Comparison of ENCODE assay signal across 9 cellular contexts in genomic region chr13:49649244-49649962, GRCh38. TPM values are rescaled to one million over a fixed set of nuclear protein-coding genes. Genes with fewer than 3 reads are reported as not detected.
A peak's percentile ranks its signal among the peaks of the same experiment; 100 is the strongest.
DNase-seq lines count a peak whose midpoint lies in the region; ATAC-seq, FAIRE-seq and TF ChIP-seq lines count a peak whose summit lies in the region.
"Had no signal": no experiment of that assay in that cellular context is flagged by ENCODE, and none has a peak within 500 bp of the region (broad histone marks: within the 10 kb centered on the region; RNA-seq: fewer than 3 reads in every experiment).

No MANE protein-coding gene starts in this region.

- H3K4me3 ChIP-seq in A673 (ENCODE audit: low read depth, low read length, poor library complexity, severe bottlenecking) (no peak overlapping the region), astrocyte of the cerebellum (ENCODE audit: low read depth, low read length) (no peak overlapping the region), colonic mucosa (no peak overlapping the region)
- H3K4me3 ChIP-seq in CD8-positive, alpha-beta T cell (ENCODE audit: low read depth, low read length): no peak overlapping the region
- H3K4me3 ChIP-seq: mucosa of descending colon had no signal

- no peak overlapping the region for H3K4me3 Mint-ChIP-seq in CD8-positive, alpha-beta T cell

- peaks cover 9% of the 10 kb centered on the region for H3K4me1 Mint-ChIP-seq in CD8-positive, alpha-beta T cell (ENCODE audit: low read depth)

- H3K27ac ChIP-seq in A673 (ENCODE audit: low read depth, low read length, poor library complexity, severe bottlenecking) (no peak overlapping the region), colonic mucosa (no peak overlapping the region)
- no peak overlapping the region for H3K27ac ChIP-seq in CD8-positive, alpha-beta T cell (ENCODE audit: low read depth, low read length)

- no peak for FAIRE-seq in HTR-8/SVneo (lab: Jason Lieb, UNC)

- CTCF ChIA-PET in A673 (lab: Charles Lee): no interaction called here
- CTCF ChIA-PET in CD8-positive, alpha-beta T cell (lab: Charles Lee): no interaction called here

- intact Hi-C loops in A673 (cut with micrococcal nuclease; ENCODE audit: unreplicated experiment): no loop called here
- intact Hi-C loops in colonic mucosa (cut with DNase I): no loop called here
- intact Hi-C loops in CD8-positive, alpha-beta T cell (cut with DNase I, micrococcal nuclease): no loop called here

- TF ChIP-seq CTCF in A673 (conservative IDR thresholded peaks at IDR 0.05; ENCODE audit: low read depth, low read length) (peak; percentile 52), astrocyte of the cerebellum (IDR thresholded peaks at IDR 0.05; ENCODE audit: low read depth, low read length, missing control alignments) (peak; percentile 61), colonic mucosa (IDR thresholded peaks at IDR 0.05) (no peak)
- no peak for TF ChIP-seq CTCF in CD8-positive, alpha-beta T cell (IDR thresholded peaks at IDR 0.05)

- H3K4me1 ChIP-seq in A673 (ENCODE audit: insufficient read depth, low read length, poor library complexity, severe bottlenecking) (no peaks in the 10 kb centered on the region), colonic mucosa (no peaks in the 10 kb centered on the region)
- peaks cover 4% of the 10 kb centered on the region for H3K4me1 ChIP-seq in CD8-positive, alpha-beta T cell (ENCODE audit: insufficient read depth, low read length)

- no peak overlapping the region for H3K27ac Mint-ChIP-seq in CD8-positive, alpha-beta T cell

- no peaks in the 10 kb centered on the region for H3K27me3 Mint-ChIP-seq in CD8-positive, alpha-beta T cell (ENCODE audit: low read depth)

- BruUV-seq in A673 (replicated peaks; lab: Mats Ljungman, UMichigan): no TSS peak

- POLR2A ChIA-PET in A673 (lab: Charles Lee; ENCODE audit: low non-redundant PET): no interaction called here
- POLR2A ChIA-PET in CD8-positive, alpha-beta T cell (lab: Charles Lee): no interaction called here

- no peak for ATAC-seq in CD8-positive, alpha-beta T cell
- ATAC-seq: mucosa of descending colon had no signal

- no peaks in the 10 kb centered on the region for H3K36me3 ChIP-seq in A673 (ENCODE audit: insufficient read depth, low read length, poor library complexity, severe bottlenecking)
- no peaks in the 10 kb centered on the region for H3K36me3 ChIP-seq in colonic mucosa
- H3K36me3 ChIP-seq in CD8-positive, alpha-beta T cell (ENCODE audit: insufficient read depth, low read length): no peaks in the 10 kb centered on the region

- H3K9me3 Mint-ChIP-seq in CD8-positive, alpha-beta T cell: no peaks in the 10 kb centered on the region

- H3K9ac ChIP-seq in colonic mucosa (ENCODE audit: low read depth in 2 of 2, low read length in 2 of 2): no peak overlapping the region

- H3K9me3 ChIP-seq in A673 (ENCODE audit: low read depth, low read length, poor library complexity, severe bottlenecking) (no peaks in the 10 kb centered on the region), colonic mucosa (no peaks in the 10 kb centered on the region)
- no peaks in the 10 kb centered on the region for H3K9me3 ChIP-seq in CD8-positive, alpha-beta T cell (ENCODE audit: low read length)
- H3K9me3 ChIP-seq: mucosa of descending colon had no signal

- H3K27me3 ChIP-seq in A673 (replicated peaks; ENCODE audit: insufficient read depth, low read depth, low read length, poor library complexity): no peaks in the 10 kb centered on the region
- H3K27me3 ChIP-seq in colonic mucosa: no peaks in the 10 kb centered on the region
- H3K27me3 ChIP-seq in CD8-positive, alpha-beta T cell (ENCODE audit: insufficient read depth, low read length): no peaks in the 10 kb centered on the region

- H3K36me3 Mint-ChIP-seq in CD8-positive, alpha-beta T cell: no peaks in the 10 kb centered on the region

- peak; percentile 28 for DNase-seq in A673 (ENCODE audit: low spot score)
- peak; percentile 14 for DNase-seq in HTR-8/SVneo (ENCODE audit: insufficient read length, low spot score)
- no peak for DNase-seq in astrocyte of the cerebellum (ENCODE audit: low read depth)
- DNase-seq in kidney glomerular epithelial cell (lab: John Stamatoyannopoulos, UW): peak; percentile 3
- DNase-seq in colonic mucosa: no peak
- no peak for DNase-seq in CD8-positive, alpha-beta T cell
- no peak for DNase-seq in superior temporal gyrus (ENCODE audit: extremely low spot score)
- no peak for DNase-seq in SKM-1 (lab: John Stamatoyannopoulos, UW; ENCODE audit: unreplicated experiment)
- DNase-seq: mucosa of descending colon had no signal

- in situ Hi-C loops in astrocyte of the cerebellum (cut with HindIII; ENCODE audit: low sequenced_read_pairs): no loop called here

RNA-seq across cellular contexts. Expression of gene ARL11, which starts 21.1 kb away (rescaled TPM):
- total RNA-seq in A673 (2021) (not detected in 2 replicates), colonic mucosa (1 to 10 TPM in 1 of 2 donors, under 1 TPM in 1; 0.84 to 2.3 TPM)
- total RNA-seq in CD8-positive, alpha-beta T cell: 1 to 10 TPM in 1 of 2 experiments, under 1 TPM in 1; 0.08 to 1.0 TPM

RNA-seq across cellular contexts. Expression of gene EBPL, which starts 41.9 kb away (rescaled TPM):
- 64.1 and 66.5 TPM in 2 replicates for total RNA-seq in A673 (2021)
- total RNA-seq in colonic mucosa: 10 to 100 TPM; 50.0 to 77.6 TPM
- total RNA-seq in CD8-positive, alpha-beta T cell: 10 to 100 TPM in 1 of 2 experiments, 1 to 10 TPM in 1; 9.5 to 10.7 TPM

Comparison
In these comparisons a context has a peak if more than half of its experiments do, and no peak if none do; other contexts are left out.
1. DNase-seq: peak in A673 (single experiment), HTR-8/SVneo (single experiment) and kidney glomerular epithelial cell (single experiment); none in astrocyte of the cerebellum (single experiment), colonic mucosa (single experiment), CD8-positive, alpha-beta T cell (0 of 7), superior temporal gyrus (single experiment) and SKM-1 (single experiment).
2. CTCF ChIP-seq: peak in A673 (single experiment) and astrocyte of the cerebellum (single experiment); none in colonic mucosa (single experiment) and CD8-positive, alpha-beta T cell (single experiment).